In the genomic region with DNA sequence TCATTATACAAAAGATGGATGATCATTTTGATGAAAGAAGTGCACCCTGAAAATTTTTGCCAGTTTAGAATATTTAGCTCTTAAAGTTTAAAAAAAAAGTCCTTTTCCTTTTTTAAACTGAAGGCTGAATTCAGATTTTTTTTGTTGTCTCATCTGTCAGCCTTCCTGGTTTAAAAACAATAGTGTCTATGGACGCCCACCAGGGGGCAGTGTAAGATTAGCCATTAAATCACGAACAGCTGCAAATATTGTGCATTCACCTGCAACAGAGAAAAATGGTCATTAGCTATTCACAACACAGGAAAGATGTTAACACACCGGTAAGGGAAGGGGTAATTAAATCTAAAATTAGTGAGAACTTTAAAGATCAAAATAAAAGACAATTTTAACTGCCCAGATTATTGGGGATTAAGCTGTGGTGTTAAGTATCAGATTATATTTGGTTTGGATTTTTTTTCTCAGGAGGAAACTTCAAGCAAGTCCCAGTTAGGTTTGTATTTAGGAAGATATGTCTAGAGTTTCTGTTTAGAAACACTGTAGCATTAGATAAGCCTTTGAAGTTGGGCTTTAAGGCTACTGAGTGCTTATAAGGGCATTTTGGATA, we compare ENCODE assay signal across 8 cellular contexts. TPM values are rescaled to one million over a fixed set of nuclear protein-coding genes. Genes with fewer than 3 reads are reported as not detected.
DNase-seq lines count a peak whose midpoint lies in the region; ATAC-seq and TF ChIP-seq lines count a peak whose summit lies in the region.

No MANE protein-coding gene starts in this region.

- peak overlapping the region; percentile 4 for H3K27ac Mint-ChIP-seq in nephron progenitor cell

- no peaks in the 10 kb centered on the region for H3K27me3 Mint-ChIP-seq in nephron progenitor cell (ENCODE audit: low read depth, poor library complexity)

- H3K36me3 Mint-ChIP-seq in nephron progenitor cell (ENCODE audit: low read depth) = no peaks in the 10 kb centered on the region

- no peak for TF ChIP-seq POLR2A in erythroblast (IDR thresholded peaks at IDR 0.05; ENCODE audit: low read length)

- peak; percentile 79 for TF ChIP-seq CTCF in nephron progenitor cell (IDR thresholded peaks at IDR 0.05)

- H3K9me3 ChIP-seq in NT2/D1 (ENCODE audit: insufficient read depth, low read length) = no peaks in the 10 kb centered on the region

- no peak overlapping the region for H3K4me3 ChIP-seq in NT2/D1 (ENCODE audit: insufficient read length, low read depth)

- H3K4me1 ChIP-seq in NT2/D1 (ENCODE audit: insufficient read depth, insufficient read length) = no peaks in the 10 kb centered on the region

- no peaks in the 10 kb centered on the region for H3K27me3 ChIP-seq in NT2/D1 (ENCODE audit: insufficient read depth, insufficient read length)

- DNase-seq in Ammon's horn (ENCODE audit: low spot score) = peak; percentile 62
- DNase-seq in HT1080 (ENCODE audit: low read depth) = peak; percentile 29
- DNase-seq in NT2/D1 (ENCODE audit: low read depth, low spot score) = peak; percentile 38
- peak; percentile 81 for DNase-seq in activated CD8-positive, alpha-beta memory T cell treated with anti-CD3 and anti-CD28 coated beads, Interleukin-2, amount 50 U/mL, for 4 hours
- DNase-seq in erythroblast (lab: John Stamatoyannopoulos, UW) = peak; percentile 71 to 86
- DNase-seq in nephron progenitor cell = peak; percentile 72
- peak; percentile 74 for DNase-seq in superior temporal gyrus (ENCODE audit: extremely low spot score)

- ATAC-seq in HG02678 (IDR thresholded peaks at IDR 0.05; ENCODE audit: unreplicated experiment) = no peak

- H3K4me3 Mint-ChIP-seq in nephron progenitor cell = no peak overlapping the region

- peaks cover 62% of the 10 kb centered on the region for H3K36me3 ChIP-seq in NT2/D1 (ENCODE audit: insufficient read depth, insufficient read length, low read length)

- H3K9me3 Mint-ChIP-seq in nephron progenitor cell = no peaks in the 10 kb centered on the region

- peaks cover 3% of the 10 kb centered on the region for H3K4me1 Mint-ChIP-seq in nephron progenitor cell

- H3K9ac ChIP-seq in NT2/D1 (ENCODE audit: insufficient read length, low read depth) = no peak overlapping the region

RNA-seq across cellular contexts. Expression of gene CXorf38, which starts 4.4 kb away (rescaled TPM):
- 11.6 and 11.9 TPM in 2 replicates for total RNA-seq in HT1080 (2014; rRNA removed; shearing (Covaris generic))
- 19.9 and 25.1 TPM in 2 replicates for polyA plus RNA-seq in HT1080 (2015; cell fraction: cytosol; rRNA removed)
- 20.6 and 27.5 TPM in 2 replicates for polyA plus RNA-seq in HT1080 (2015; cell fraction: nucleus; rRNA removed)

RNA-seq across cellular contexts. Expression of gene MPC1L, which starts 28.5 kb away (rescaled TPM):
- not detected in 2 replicates for total RNA-seq in HT1080 (2014; rRNA removed; shearing (Covaris generic))
- not detected in 2 replicates for polyA plus RNA-seq in HT1080 (2015; cell fraction: cytosol; rRNA removed)
- 0.50 TPM in 1 of 2 replicates, not detected in the other for polyA plus RNA-seq in HT1080 (2015; cell fraction: nucleus; rRNA removed)

Comparison
In these comparisons a context has a peak if more than half of its experiments do, and no peak if none do; other contexts are left out.
1. DNase-seq: peak in every context shown above with its lines; median percentile 81 in activated CD8-positive, alpha-beta memory T cell treated with anti-CD3 and anti-CD28 coated beads, Interleukin-2, amount 50 U/mL, for 4 hours; 78 in erythroblast; 74 in superior temporal gyrus; 72 in nephron progenitor cell; 62 in Ammon's horn; 38 in NT2/D1; 29 in HT1080.